ENCODE assay signal across 15 cellular contexts in the genomic region with DNA sequence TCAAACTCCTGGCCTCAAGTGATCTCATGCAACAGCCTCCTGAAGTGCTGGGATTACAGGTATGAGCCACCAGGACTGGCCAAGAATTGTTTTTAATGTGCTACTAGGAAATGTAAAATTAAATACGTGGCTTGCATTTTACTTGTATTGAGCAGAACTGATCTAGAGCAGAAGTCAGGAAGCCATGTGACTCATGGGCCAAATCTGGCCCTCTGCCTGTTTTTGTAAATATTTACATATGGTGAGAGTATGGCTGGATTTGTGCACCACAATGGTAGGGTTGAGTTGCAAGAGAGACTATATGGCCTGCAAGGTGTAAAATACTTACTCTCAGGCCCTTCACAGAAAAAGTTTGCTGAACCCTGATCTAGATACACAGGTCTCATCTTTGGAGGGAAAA.
DNase-seq lines count a peak whose midpoint lies in the region; ATAC-seq and TF ChIP-seq lines count a peak whose summit lies in the region.
"Had no signal": no experiment of that assay in that cellular context is flagged by ENCODE, and none has a peak within 500 bp of the region (broad histone marks: within the 10 kb centered on the region; RNA-seq: fewer than 3 reads in every experiment).

No MANE protein-coding gene starts in this region.

- ATAC-seq in HG02884 (IDR thresholded peaks at IDR 0.05; ENCODE audit: unreplicated experiment) = no peak
- ATAC-seq in GM21515 (IDR thresholded peaks at IDR 0.05; ENCODE audit: unreplicated experiment) = no peak

- CTCF ChIA-PET in HEK293T (lab: Yijun Ruan, JAX) = no interaction called here

- no peaks in the 10 kb centered on the region for H3K9me2 ChIP-seq in hepatocyte (replicated peaks; ENCODE audit: insufficient read depth)

- H4K20me1 ChIP-seq in hepatocyte (ENCODE audit: insufficient read depth, poor library complexity, severe bottlenecking) = no peaks in the 10 kb centered on the region

- no peaks in the 10 kb centered on the region for H3K27me3 ChIP-seq in hepatocyte

- DNase-seq in DMS153 (lab: John Stamatoyannopoulos, UW) (peak; percentile 78), HT-29 (ENCODE audit: low spot score) (peak; percentile 37), amniotic stem cell (lab: John Stamatoyannopoulos, UW) (peak; percentile 25), iris pigment epithelial cell (ENCODE audit: low read depth) (peak; percentile 49), HEK293T (ENCODE audit: extremely low spot score) (no peak), hepatocyte (ENCODE audit: low spot score) (no peak)
- DNase-seq: activated CD4-positive, alpha-beta T cell treated with anti-CD3 and anti-CD28 coated beads, Interleukin-2, amount 10 ng/mL, durations not matched to agents 24 days and 14 days; activated T-cell treated with anti-CD3 and anti-CD28 coated beads, Interleukin-2, amount 50 U/mL, for 24 hours; AML-193; NCI-H1417 treated with DMSO at 0.1 percent for 48 hours; SIG-M5; T1000 had no signal

- H3K4me2 ChIP-seq in hepatocyte = no peak overlapping the region

- no peak overlapping the region for H2AFZ ChIP-seq in hepatocyte

- no peaks in the 10 kb centered on the region for H3K9me3 ChIP-seq in hepatocyte (ENCODE audit: low read depth)
- H3K9me3 ChIP-seq: prostate gland had no signal

- no peaks in the 10 kb centered on the region for H3K4me1 ChIP-seq in hepatocyte (ENCODE audit: insufficient read depth)
- H3K4me1 ChIP-seq: prostate gland had no signal

- no peak overlapping the region for H3K4me3 ChIP-seq in hepatocyte
- H3K4me3 ChIP-seq: prostate gland had no signal

- no peaks in the 10 kb centered on the region for H3K79me2 ChIP-seq in hepatocyte

- no peak for TF ChIP-seq CTCF in hepatocyte (IDR thresholded peaks at IDR 0.05; ENCODE audit: poor library complexity)

- POLR2A ChIA-PET in HEK293T (lab: Yijun Ruan, JAX) = no interaction called here

- H3K36me3 ChIP-seq in hepatocyte (replicated peaks; ENCODE audit: insufficient read depth, low read depth) = no peaks in the 10 kb centered on the region
- H3K36me3 ChIP-seq: prostate gland had no signal

- 67% methylated on average over 1 of the region's 1 CpG for WGBS in hepatocyte (ENCODE audit: low lambda C conversion rate, missing lambda C conversion rate)

- H3K27ac ChIP-seq in hepatocyte = no peak overlapping the region
- H3K27ac ChIP-seq: prostate gland had no signal

TF ChIP-seq in HEK293T, 16 proteins besides CTCF, POLR2A, EP300 and RAD21:
- TF ChIP-seq HDGF (IDR thresholded peaks at IDR 0.05; ENCODE audit: borderline replicate concordance) (no peak), BHLHE40 (IDR thresholded peaks at IDR 0.05; ENCODE audit: borderline replicate concordance) (no peak), LEF1 (IDR thresholded peaks at IDR 0.05; ENCODE audit: borderline replicate concordance) (no peak), FOXM1 (IDR thresholded peaks at IDR 0.05; ENCODE audit: borderline replicate concordance) (no peak), L3MBTL2 (conservative IDR thresholded peaks at IDR 0.05) (no peak), SP1 (IDR thresholded peaks at IDR 0.05) (no peak), TARDBP (IDR thresholded peaks at IDR 0.05) (no peak), NFRKB (IDR thresholded peaks at IDR 0.05) (no peak), SUZ12 (IDR thresholded peaks at IDR 0.05) (no peak), FOXA1 (IDR thresholded peaks at IDR 0.05) (no peak), FOXK2 (IDR thresholded peaks at IDR 0.05) (no peak), ZNF384 (IDR thresholded peaks at IDR 0.05) (no peak), ARNT (IDR thresholded peaks at IDR 0.05) (no peak), CTBP1 (IDR thresholded peaks at IDR 0.05; ENCODE audit: borderline replicate concordance) (no peak), ELF4 (IDR thresholded peaks at IDR 0.05) (no peak)
- TF ChIP-seq, protein P1, sequence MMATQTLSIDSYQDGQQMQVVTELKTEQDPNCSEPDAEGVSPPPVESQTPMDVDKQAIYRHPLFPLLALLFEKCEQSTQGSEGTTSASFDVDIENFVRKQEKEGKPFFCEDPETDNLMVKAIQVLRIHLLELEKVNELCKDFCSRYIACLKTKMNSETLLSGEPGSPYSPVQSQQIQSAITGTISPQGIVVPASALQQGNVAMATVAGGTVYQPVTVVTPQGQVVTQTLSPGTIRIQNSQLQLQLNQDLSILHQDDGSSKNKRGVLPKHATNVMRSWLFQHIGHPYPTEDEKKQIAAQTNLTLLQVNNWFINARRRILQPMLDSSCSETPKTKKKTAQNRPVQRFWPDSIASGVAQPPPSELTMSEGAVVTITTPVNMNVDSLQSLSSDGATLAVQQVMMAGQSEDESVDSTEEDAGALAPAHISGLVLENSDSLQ (IDR thresholded peaks at IDR 0.05) = no peak

Comparison
In these comparisons a context has a peak if more than half of its experiments do, and no peak if none do; other contexts are left out.
1. DNase-seq: peak in DMS153 (single experiment), HT-29 (single experiment), amniotic stem cell (single experiment) and iris pigment epithelial cell (single experiment); none in HEK293T (single experiment) and hepatocyte (single experiment).